ENCODE assay signal across 31 cellular contexts in the genomic region with DNA sequence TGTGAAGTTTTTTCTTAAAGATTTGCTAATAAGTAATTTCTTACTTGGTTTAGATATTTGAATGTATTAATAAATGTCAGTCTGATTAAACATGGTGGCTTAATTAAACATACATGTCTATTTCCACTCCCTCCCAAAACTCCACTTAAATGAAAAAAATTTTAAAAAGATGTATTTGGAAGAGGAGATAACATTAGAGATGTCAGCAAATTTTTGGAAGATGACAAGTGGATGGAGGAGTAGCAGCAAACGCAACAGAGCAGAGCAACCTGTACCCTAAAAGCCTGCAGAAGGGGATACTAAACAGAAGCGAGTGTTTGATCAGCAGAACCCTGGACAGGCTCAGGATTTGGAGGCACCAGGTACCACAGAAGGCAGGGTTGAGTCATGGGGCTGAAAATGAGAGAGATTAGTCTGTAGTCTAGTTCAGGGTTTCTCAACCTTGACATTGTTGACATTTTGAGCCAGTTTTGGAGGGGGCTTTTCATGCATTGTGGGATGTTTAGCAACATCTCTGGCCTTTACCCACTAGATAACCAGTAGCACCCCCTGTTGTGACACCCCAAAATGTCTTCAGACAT. TPM values are rescaled to one million over a fixed set of nuclear protein-coding genes. Genes with fewer than 3 reads are reported as not detected.
DNase-seq lines count a peak whose midpoint lies in the region; ATAC-seq and TF ChIP-seq lines count a peak whose summit lies in the region.
"Had no signal": no experiment of that assay in that cellular context is flagged by ENCODE, and none has a peak within 500 bp of the region (broad histone marks: within the 10 kb centered on the region; RNA-seq: fewer than 3 reads in every experiment).

No MANE protein-coding gene starts in this region.

- 0 out of 2 replicates have a peak, but pooled peaks cover 6% of the 10 kb centered on the region for H3K4me1 ChIP-seq in PC-9 (replicated peaks; ENCODE audit: insufficient read depth)
- H3K4me1 ChIP-seq: SJCRH30 had no signal

- CTCF ChIA-PET in PC-9 (lab: Charles Lee), result no interaction called here

- peaks cover 52% of the 10 kb centered on the region for H3K36me3 ChIP-seq in PC-9 (ENCODE audit: low read depth)
- H3K36me3 ChIP-seq: breast epithelium, uterus had no signal

- ATAC-seq in GM18868 (IDR thresholded peaks at IDR 0.05; ENCODE audit: unreplicated experiment), result no peak
- ATAC-seq: HCT116, lower lobe of right lung, sciatic nerve had no signal

- 0 out of 2 replicates have a peak overlapping the region, but pooled peaks have one; percentile 8 for H3K27ac ChIP-seq in PC-9
- H3K27ac ChIP-seq: breast epithelium, hepatocyte, lower lobe of right lung, SJCRH30, uterus, WERI-Rb-1 had no signal

- H3K36me3 Mint-ChIP-seq in activated T-cell treated with anti-CD3 and anti-CD28 coated beads, Interleukin-2, amount 50 U/mL, for 24 hours (ENCODE audit: low read depth), result peaks cover 82% of the 10 kb centered on the region
- H3K36me3 Mint-ChIP-seq in dendritic cell treated with granulocyte-macrophage colony-stimulating factor and Interleukin-4, amounts not matched to agents 40 ng/mL and 50 ng/mL, for 4 days (ENCODE audit: low read depth), result peaks cover 63% of the 10 kb centered on the region

- no peaks in the 10 kb centered on the region for H3K9me3 ChIP-seq in PC-9 (ENCODE audit: insufficient read depth, low read depth)
- H3K9me3 ChIP-seq: breast epithelium, lower lobe of right lung, SJCRH30, uterus had no signal

- no peak for TF ChIP-seq CTCF in PC-9 (conservative IDR thresholded peaks at IDR 0.05)

- H2AFZ ChIP-seq in PC-9, result no peak overlapping the region
- H2AFZ ChIP-seq: hepatocyte had no signal

- peak overlapping the region; percentile 30 for H3K27ac Mint-ChIP-seq in activated T-cell treated with anti-CD3 and anti-CD28 coated beads, Interleukin-2, amount 50 U/mL, for 24 hours
- peak overlapping the region; percentile 48 for H3K27ac Mint-ChIP-seq in dendritic cell treated with granulocyte-macrophage colony-stimulating factor and Interleukin-4, amounts not matched to agents 40 ng/mL and 50 ng/mL, for 4 days
- H3K27ac Mint-ChIP-seq: activated naive CD8-positive, alpha-beta T cell treated with anti-CD3 and anti-CD28 coated beads, Interleukin-2, amount 10 ng/mL, durations not matched to agents 7 days and 5 days had no signal

- no peak for DNase-seq in activated T-cell treated with anti-CD3 and anti-CD28 coated beads, Interleukin-2, amount 50 U/mL, for 24 hours
- no peak for DNase-seq in activated T-cell treated with anti-CD3 and anti-CD28 coated beads, Interleukin-2, amount 50 U/mL, for 1 hour
- DNase-seq in PC-9 (no peak), NCI-H69 (lab: John Stamatoyannopoulos, UW) (no peak), mucosa of gallbladder (ENCODE audit: low spot score) (no peak)
- peak; percentile 46 for DNase-seq in stimulated activated CD8-positive, alpha-beta memory T cell treated with anti-CD3 and anti-CD28 coated beads, Interleukin-4, amount 100 ng/mL, for 48 hours
- DNase-seq: activated CD8-positive, alpha-beta memory T cell treated with anti-CD3 and anti-CD28 coated beads, Interleukin-2, amount 50 U/mL, for 4 hours; activated naive CD8-positive, alpha-beta T cell treated with anti-CD3 and anti-CD28 coated beads, Interleukin-2, amount 10 ng/mL, durations not matched to agents 7 days and 5 days; cortex of kidney; DMS153; GF-D8; IMR-90; lower lobe of right lung; MM.1S; NCI-H146; NCI-H2171 treated with DMSO at 0.1 percent for 48 hours; NCI-H748 treated with DMSO at 0.1 percent for 48 hours; SJCRH30; T-helper 2 cell; uterus; WERI-Rb-1 had no signal

- H3K4me3 Mint-ChIP-seq in activated T-cell treated with anti-CD3 and anti-CD28 coated beads, Interleukin-2, amount 50 U/mL, for 24 hours, result no peak overlapping the region
- H3K4me3 Mint-ChIP-seq in dendritic cell treated with granulocyte-macrophage colony-stimulating factor and Interleukin-4, amounts not matched to agents 40 ng/mL and 50 ng/mL, for 4 days, result no peak overlapping the region
- H3K4me3 Mint-ChIP-seq: activated naive CD8-positive, alpha-beta T cell treated with anti-CD3 and anti-CD28 coated beads, Interleukin-2, amount 10 ng/mL, durations not matched to agents 7 days and 5 days; CD14-positive monocyte had no signal

- no peaks in the 10 kb centered on the region for H3K27me3 Mint-ChIP-seq in activated T-cell treated with anti-CD3 and anti-CD28 coated beads, Interleukin-2, amount 50 U/mL, for 24 hours
- no peaks in the 10 kb centered on the region for H3K27me3 Mint-ChIP-seq in dendritic cell treated with granulocyte-macrophage colony-stimulating factor and Interleukin-4, amounts not matched to agents 40 ng/mL and 50 ng/mL, for 4 days
- H3K27me3 Mint-ChIP-seq: activated naive CD8-positive, alpha-beta T cell treated with anti-CD3 and anti-CD28 coated beads, Interleukin-2, amount 10 ng/mL, durations not matched to agents 7 days and 5 days had no signal

- H3K4me1 Mint-ChIP-seq in activated T-cell treated with anti-CD3 and anti-CD28 coated beads, Interleukin-2, amount 50 U/mL, for 24 hours (ENCODE audit: low read depth), result peaks cover 56% of the 10 kb centered on the region
- peaks cover 29% of the 10 kb centered on the region for H3K4me1 Mint-ChIP-seq in dendritic cell treated with granulocyte-macrophage colony-stimulating factor and Interleukin-4, amounts not matched to agents 40 ng/mL and 50 ng/mL, for 4 days (ENCODE audit: low read depth)

- peaks cover 94% of the 10 kb centered on the region for H3K79me2 ChIP-seq in PC-9 (ENCODE audit: low read depth)

- H3K9me2 ChIP-seq in PC-9 (ENCODE audit: insufficient read depth), result no peaks in the 10 kb centered on the region

- POLR2A ChIA-PET in PC-9 (lab: Charles Lee; ENCODE audit: unreplicated experiment), result no interaction called here

- H3K27me3 ChIP-seq in PC-9 (ENCODE audit: insufficient read depth, low read depth), result no peaks in the 10 kb centered on the region
- H3K27me3 ChIP-seq: breast epithelium, hepatocyte, SJCRH30, uterus had no signal

- no peak overlapping the region for H3K4me3 ChIP-seq in PC-9
- H3K4me3 ChIP-seq: breast epithelium, hepatocyte, lower lobe of right lung, SJCRH30, uterus had no signal

- no peak overlapping the region for H3K4me2 ChIP-seq in PC-9
- H3K4me2 ChIP-seq: hepatocyte had no signal

- intact Hi-C loops in PC-9 (cut with micrococcal nuclease; ENCODE audit: unreplicated experiment), result no loop called here
- intact Hi-C loops in dendritic cell treated with granulocyte-macrophage colony-stimulating factor and Interleukin-4, amounts not matched to agents 40 ng/mL and 50 ng/mL, for 4 days (cut with micrococcal nuclease), result no loop called here

- H3K9me3 Mint-ChIP-seq in activated T-cell treated with anti-CD3 and anti-CD28 coated beads, Interleukin-2, amount 50 U/mL, for 24 hours, result no peaks in the 10 kb centered on the region
- H3K9me3 Mint-ChIP-seq in dendritic cell treated with granulocyte-macrophage colony-stimulating factor and Interleukin-4, amounts not matched to agents 40 ng/mL and 50 ng/mL, for 4 days, result no peaks in the 10 kb centered on the region
- H3K9me3 Mint-ChIP-seq: activated naive CD8-positive, alpha-beta T cell treated with anti-CD3 and anti-CD28 coated beads, Interleukin-2, amount 10 ng/mL, durations not matched to agents 7 days and 5 days; CD14-positive monocyte had no signal

- H3F3A ChIP-seq in PC-9 (ENCODE audit: insufficient read depth, low read depth), result peaks cover 44% of the 10 kb centered on the region

- H4K20me1 ChIP-seq in PC-9 (ENCODE audit: insufficient read depth), result peaks cover 95% of the 10 kb centered on the region

- BruUV-seq in PC-9 (replicated peaks; lab: Mats Ljungman, UMichigan), result no TSS peak

RNA-seq across cellular contexts. Expression of gene LUC7L3, which starts 17.8 kb away (rescaled TPM):
- total RNA-seq in PC-9 (2021) (147 and 212 TPM in 2 replicates), mucosa of gallbladder (117 TPM)

RNA-seq across cellular contexts. Expression of gene ANKRD40, which starts 29.5 kb away (rescaled TPM):
- 24.4 and 33.5 TPM in 2 replicates for total RNA-seq in PC-9 (2021)
- total RNA-seq in mucosa of gallbladder, result 40.6 TPM

RNA-seq across cellular contexts. Expression of gene ANKRD40CL, which starts 30.1 kb away (rescaled TPM):
- total RNA-seq in PC-9 (2021) (not detected in 2 replicates), mucosa of gallbladder (10.9 TPM)
- total RNA-seq: activated naive CD8-positive, alpha-beta T cell treated with anti-CD3 and anti-CD28 coated beads, Interleukin-2, amount 10 ng/mL, durations not matched to agents 7 days and 5 days; breast epithelium; fibroblast of villous mesenchyme; IMR-90; lower lobe of right lung; myocyte; osteocyte; sciatic nerve; SJCRH30; uterus had no signal

Comparison
In these comparisons a context has a peak if more than half of its experiments do, and no peak if none do; other contexts are left out.
1. RNA of gene ANKRD40CL, which starts 30.1 kb away (total RNA-seq): 10.9 TPM in mucosa of gallbladder (single experiment); not detected in PC-9; every median in the first group is over 10 times any median in the second.